ENCODE assay signal across 1 cellular context in the genomic region with DNA sequence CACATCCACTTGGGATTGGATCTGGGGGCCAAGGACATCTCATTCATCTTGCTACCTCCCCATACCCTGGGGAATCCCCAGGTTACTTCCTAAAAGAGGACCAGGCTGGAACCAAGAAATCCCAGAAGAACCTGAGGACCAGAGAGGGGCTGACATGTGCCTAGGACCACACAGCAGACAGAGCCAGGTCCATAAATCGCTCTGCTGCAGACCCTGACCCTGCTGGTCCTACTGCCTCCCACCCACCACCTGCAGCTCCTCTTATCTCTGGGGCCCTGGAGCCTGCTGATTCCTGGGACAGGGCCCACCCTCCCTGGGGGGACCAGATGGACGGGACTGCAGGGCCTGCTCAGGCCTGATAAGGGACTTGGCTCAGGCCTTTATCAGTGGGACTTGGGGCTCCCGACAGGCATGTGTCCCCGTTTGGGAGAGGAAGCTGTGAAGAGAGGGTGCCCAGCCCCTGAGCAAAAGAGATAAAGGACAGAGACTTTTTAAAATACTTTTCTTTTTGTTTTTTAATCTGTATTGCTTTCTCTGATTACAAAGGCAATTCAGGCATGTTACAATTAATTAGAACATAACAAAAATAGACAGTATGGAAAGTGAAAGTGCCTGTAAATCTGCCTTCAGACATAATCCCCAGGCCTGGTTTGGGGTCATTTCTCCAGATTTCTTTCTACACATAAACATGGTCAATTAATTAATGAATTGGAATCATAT.
A peak's percentile ranks its signal among the peaks of the same experiment; 100 is the strongest.
TF ChIP-seq lines count a peak whose summit lies in the region.

No MANE protein-coding gene starts in this region.

TF ChIP-seq in K562, 482 proteins besides CTCF, POLR2A, EP300 and RAD21 (continued from another document and continues in another):
- TF ChIP-seq, protein P1, sequence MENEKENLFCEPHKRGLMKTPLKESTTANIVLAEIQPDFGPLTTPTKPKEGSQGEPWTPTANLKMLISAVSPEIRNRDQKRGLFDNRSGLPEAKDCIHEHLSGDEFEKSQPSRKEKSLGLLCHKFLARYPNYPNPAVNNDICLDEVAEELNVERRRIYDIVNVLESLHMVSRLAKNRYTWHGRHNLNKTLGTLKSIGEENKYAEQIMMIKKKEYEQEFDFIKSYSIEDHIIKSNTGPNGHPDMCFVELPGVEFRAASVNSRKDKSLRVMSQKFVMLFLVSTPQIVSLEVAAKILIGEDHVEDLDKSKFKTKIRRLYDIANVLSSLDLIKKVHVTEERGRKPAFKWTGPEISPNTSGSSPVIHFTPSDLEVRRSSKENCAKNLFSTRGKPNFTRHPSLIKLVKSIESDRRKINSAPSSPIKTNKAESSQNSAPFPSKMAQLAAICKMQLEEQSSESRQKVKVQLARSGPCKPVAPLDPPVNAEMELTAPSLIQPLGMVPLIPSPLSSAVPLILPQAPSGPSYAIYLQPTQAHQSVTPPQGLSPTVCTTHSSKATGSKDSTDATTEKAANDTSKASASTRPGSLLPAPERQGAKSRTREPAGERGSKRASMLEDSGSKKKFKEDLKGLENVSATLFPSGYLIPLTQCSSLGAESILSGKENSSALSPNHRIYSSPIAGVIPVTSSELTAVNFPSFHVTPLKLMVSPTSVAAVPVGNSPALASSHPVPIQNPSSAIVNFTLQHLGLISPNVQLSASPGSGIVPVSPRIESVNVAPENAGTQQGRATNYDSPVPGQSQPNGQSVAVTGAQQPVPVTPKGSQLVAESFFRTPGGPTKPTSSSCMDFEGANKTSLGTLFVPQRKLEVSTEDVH (IDR thresholded peaks at IDR 0.05; ENCODE audit: low read depth, partially characterized antibody) = peak; percentile 62
- TF ChIP-seq GABPA (tag; conservative IDR thresholded peaks at IDR 0.05; ENCODE audit: low read depth) = peak; percentile 57
- TF ChIP-seq HDAC8 (tag; IDR thresholded peaks at IDR 0.05) = peak; percentile 78; the same call in 1 of the 2 replicates
- no peak; a peak in 1 of 4 replicates for TF ChIP-seq CSDE1 (IDR thresholded peaks at IDR 0.05)
- TF ChIP-seq SMAD2 (IDR thresholded peaks at IDR 0.05; ENCODE audit: low read depth, low read length) = no peak
- TF ChIP-seq ZNF121 (CRISPR knock-in tag; conservative IDR thresholded peaks at IDR 0.05) = no peak
- TF ChIP-seq FOSL1 (tag; conservative IDR thresholded peaks at IDR 0.05) = peak; percentile 82
- peak; percentile 94; the same call in 1 of the 2 replicates for TF ChIP-seq LCOR (CRISPR knock-in tag; IDR thresholded peaks at IDR 0.05)
- TF ChIP-seq CBX8 (IDR thresholded peaks at IDR 0.05; ENCODE audit: borderline replicate concordance, extremely low read depth, low read depth, low read length, poor library complexity, severe bottlenecking) = no peak
- TF ChIP-seq, protein P2, sequence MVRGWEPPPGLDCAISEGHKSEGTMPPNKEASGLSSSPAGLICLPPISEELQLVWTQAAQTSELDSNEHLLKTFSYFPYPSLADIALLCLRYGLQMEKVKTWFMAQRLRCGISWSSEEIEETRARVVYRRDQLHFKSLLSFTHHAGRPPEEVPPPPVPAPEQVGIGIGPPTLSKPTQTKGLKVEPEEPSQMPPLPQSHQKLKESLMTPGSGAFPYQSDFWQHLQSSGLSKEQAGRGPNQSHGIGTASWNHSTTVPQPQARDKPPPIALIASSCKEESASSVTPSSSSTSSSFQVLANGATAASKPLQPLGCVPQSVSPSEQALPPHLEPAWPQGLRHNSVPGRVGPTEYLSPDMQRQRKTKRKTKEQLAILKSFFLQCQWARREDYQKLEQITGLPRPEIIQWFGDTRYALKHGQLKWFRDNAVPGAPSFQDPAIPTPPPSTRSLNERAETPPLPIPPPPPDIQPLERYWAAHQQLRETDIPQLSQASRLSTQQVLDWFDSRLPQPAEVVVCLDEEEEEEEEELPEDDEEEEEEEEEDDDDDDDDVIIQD (CRISPR knock-in tag; IDR thresholded peaks at IDR 0.05) = peak; percentile 94; the same call in 1 of the 2 replicates
- TF ChIP-seq RBFOX2 (IDR thresholded peaks at IDR 0.05; ENCODE audit: low read depth, low read length) = peak; percentile 57
- peak; percentile 97 for TF ChIP-seq GATAD2A (IDR thresholded peaks at IDR 0.05)
- no peak for TF ChIP-seq IRF2 (CRISPR knock-in tag; IDR thresholded peaks at IDR 0.05)
- TF ChIP-seq, protein P3, sequence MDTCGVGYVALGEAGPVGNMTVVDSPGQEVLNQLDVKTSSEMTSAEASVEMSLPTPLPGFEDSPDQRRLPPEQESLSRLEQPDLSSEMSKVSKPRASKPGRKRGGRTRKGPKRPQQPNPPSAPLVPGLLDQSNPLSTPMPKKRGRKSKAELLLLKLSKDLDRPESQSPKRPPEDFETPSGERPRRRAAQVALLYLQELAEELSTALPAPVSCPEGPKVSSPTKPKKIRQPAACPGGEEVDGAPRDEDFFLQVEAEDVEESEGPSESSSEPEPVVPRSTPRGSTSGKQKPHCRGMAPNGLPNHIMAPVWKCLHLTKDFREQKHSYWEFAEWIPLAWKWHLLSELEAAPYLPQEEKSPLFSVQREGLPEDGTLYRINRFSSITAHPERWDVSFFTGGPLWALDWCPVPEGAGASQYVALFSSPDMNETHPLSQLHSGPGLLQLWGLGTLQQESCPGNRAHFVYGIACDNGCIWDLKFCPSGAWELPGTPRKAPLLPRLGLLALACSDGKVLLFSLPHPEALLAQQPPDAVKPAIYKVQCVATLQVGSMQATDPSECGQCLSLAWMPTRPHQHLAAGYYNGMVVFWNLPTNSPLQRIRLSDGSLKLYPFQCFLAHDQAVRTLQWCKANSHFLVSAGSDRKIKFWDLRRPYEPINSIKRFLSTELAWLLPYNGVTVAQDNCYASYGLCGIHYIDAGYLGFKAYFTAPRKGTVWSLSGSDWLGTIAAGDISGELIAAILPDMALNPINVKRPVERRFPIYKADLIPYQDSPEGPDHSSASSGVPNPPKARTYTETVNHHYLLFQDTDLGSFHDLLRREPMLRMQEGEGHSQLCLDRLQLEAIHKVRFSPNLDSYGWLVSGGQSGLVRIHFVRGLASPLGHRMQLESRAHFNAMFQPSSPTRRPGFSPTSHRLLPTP (IDR thresholded peaks at IDR 0.05; ENCODE audit: borderline replicate concordance, extremely low read depth, insufficient read length) = no peak
- TF ChIP-seq SIRT6 (IDR thresholded peaks at IDR 0.05; ENCODE audit: low read depth, low read length) = no peak
- TF ChIP-seq HDAC1 (IDR thresholded peaks at IDR 0.05) = peak; percentile 52 to 94; a peak in 3 of 4 replicates
- TF ChIP-seq TEAD2 (tag; IDR thresholded peaks at IDR 0.05) = peak; percentile 82
- TF ChIP-seq MTA2 (IDR thresholded peaks at IDR 0.05; ENCODE audit: low read depth) = peak; percentile 100
- TF ChIP-seq NR1H2 (CRISPR knock-in tag; IDR thresholded peaks at IDR 0.05) = 0 out of 2 replicates have a peak, but pooled peaks have one; percentile 52
- TF ChIP-seq, protein P4, sequence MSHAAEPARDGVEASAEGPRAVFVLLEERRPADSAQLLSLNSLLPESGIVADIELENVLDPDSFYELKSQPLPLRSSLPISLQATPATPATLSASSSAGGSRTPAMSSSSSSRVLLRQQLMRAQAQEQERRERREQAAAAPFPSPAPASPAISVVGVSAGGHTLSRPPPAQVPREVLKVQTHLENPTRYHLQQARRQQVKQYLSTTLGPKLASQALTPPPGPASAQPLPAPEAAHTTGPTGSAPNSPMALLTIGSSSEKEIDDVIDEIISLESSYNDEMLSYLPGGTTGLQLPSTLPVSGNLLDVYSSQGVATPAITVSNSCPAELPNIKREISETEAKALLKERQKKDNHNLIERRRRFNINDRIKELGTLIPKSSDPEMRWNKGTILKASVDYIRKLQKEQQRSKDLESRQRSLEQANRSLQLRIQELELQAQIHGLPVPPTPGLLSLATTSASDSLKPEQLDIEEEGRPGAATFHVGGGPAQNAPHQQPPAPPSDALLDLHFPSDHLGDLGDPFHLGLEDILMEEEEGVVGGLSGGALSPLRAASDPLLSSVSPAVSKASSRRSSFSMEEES (CRISPR knock-in tag; IDR thresholded peaks at IDR 0.05) = peak; percentile 43; the same call in 1 of the 2 replicates
- peak; percentile 91 for TF ChIP-seq MYC (IDR thresholded peaks at IDR 0.05; ENCODE audit: low read depth, low read length)
- no peak for TF ChIP-seq MYC (CRISPR knock-in tag; IDR thresholded peaks at IDR 0.05; ENCODE audit: borderline replicate concordance, low read depth)
- peak; percentile 83 for TF ChIP-seq SPI1 (IDR thresholded peaks at IDR 0.05; ENCODE audit: borderline replicate concordance, low read depth, low read length)
- TF ChIP-seq, protein P5, sequence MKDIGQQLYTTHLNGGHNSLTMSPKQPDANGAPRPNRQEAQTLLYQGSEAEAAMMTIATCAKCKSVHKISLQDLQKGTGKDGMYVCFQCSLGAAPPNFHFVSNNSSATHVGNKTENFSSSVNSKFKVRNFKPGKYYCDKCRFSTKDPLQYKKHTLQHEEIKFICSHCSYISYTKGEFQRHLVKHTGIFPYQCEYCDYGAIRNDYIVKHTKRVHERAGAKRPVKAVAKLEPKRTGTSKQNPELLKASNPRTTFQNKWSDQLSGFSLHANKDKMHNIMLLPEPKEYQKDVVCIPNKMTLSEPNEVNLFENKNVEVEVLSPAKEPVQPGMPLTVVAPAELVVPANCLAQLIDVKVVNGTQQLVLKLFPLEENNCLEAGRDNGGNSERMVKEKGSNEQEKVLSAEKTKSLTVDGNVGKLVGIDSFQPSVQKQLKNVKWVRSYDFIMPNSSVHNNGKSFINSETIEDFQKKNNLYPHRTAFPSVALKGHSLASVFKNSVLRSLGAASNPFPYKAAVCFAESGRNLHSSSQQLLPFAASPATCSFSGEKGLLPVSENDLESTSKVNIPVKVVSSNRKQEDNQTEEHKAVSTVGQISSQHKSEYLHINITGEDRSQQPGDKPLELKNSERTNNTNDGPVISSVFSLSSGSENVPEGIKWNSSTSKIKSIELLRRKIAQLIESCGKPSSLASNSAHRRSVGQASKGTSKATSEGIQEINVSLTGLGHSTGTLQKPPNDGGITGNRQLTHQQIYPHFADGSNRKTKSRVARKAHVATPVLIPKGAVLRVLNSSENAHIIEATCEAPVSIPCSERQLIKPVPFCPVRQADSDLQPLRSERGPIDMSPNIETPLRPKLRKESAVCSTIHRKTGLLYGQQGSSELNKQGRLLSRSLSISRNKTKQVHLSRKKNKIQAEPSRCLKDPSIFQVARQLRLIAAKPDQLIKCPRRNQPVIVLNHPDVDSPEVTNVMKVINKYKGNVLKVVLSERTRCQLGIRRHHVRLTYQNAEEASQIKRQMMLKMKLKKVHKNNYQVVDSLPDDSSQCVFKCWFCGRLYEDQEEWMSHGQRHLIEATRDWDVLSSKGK (CRISPR knock-in tag; IDR thresholded peaks at IDR 0.05) = no peak; the same call in 1 of the 2 replicates
- peak in 1 of 2 experiments; percentile 88; a peak in 2 of 4 replicates for TF ChIP-seq KDM4B (IDR thresholded peaks at IDR 0.05; ENCODE audit: borderline replicate concordance in 2 of 2, low read depth in 1 of 2)
- TF ChIP-seq, protein P6, sequence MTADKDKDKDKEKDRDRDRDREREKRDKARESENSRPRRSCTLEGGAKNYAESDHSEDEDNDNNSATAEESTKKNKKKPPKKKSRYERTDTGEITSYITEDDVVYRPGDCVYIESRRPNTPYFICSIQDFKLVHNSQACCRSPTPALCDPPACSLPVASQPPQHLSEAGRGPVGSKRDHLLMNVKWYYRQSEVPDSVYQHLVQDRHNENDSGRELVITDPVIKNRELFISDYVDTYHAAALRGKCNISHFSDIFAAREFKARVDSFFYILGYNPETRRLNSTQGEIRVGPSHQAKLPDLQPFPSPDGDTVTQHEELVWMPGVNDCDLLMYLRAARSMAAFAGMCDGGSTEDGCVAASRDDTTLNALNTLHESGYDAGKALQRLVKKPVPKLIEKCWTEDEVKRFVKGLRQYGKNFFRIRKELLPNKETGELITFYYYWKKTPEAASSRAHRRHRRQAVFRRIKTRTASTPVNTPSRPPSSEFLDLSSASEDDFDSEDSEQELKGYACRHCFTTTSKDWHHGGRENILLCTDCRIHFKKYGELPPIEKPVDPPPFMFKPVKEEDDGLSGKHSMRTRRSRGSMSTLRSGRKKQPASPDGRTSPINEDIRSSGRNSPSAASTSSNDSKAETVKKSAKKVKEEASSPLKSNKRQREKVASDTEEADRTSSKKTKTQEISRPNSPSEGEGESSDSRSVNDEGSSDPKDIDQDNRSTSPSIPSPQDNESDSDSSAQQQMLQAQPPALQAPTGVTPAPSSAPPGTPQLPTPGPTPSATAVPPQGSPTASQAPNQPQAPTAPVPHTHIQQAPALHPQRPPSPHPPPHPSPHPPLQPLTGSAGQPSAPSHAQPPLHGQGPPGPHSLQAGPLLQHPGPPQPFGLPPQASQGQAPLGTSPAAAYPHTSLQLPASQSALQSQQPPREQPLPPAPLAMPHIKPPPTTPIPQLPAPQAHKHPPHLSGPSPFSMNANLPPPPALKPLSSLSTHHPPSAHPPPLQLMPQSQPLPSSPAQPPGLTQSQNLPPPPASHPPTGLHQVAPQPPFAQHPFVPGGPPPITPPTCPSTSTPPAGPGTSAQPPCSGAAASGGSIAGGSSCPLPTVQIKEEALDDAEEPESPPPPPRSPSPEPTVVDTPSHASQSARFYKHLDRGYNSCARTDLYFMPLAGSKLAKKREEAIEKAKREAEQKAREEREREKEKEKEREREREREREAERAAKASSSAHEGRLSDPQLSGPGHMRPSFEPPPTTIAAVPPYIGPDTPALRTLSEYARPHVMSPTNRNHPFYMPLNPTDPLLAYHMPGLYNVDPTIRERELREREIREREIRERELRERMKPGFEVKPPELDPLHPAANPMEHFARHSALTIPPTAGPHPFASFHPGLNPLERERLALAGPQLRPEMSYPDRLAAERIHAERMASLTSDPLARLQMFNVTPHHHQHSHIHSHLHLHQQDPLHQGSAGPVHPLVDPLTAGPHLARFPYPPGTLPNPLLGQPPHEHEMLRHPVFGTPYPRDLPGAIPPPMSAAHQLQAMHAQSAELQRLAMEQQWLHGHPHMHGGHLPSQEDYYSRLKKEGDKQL (CRISPR knock-in tag; IDR thresholded peaks at IDR 0.05; ENCODE audit: borderline replicate concordance) = peak; percentile 94; the same call in 1 of the 2 replicates
- TF ChIP-seq, protein P7, sequence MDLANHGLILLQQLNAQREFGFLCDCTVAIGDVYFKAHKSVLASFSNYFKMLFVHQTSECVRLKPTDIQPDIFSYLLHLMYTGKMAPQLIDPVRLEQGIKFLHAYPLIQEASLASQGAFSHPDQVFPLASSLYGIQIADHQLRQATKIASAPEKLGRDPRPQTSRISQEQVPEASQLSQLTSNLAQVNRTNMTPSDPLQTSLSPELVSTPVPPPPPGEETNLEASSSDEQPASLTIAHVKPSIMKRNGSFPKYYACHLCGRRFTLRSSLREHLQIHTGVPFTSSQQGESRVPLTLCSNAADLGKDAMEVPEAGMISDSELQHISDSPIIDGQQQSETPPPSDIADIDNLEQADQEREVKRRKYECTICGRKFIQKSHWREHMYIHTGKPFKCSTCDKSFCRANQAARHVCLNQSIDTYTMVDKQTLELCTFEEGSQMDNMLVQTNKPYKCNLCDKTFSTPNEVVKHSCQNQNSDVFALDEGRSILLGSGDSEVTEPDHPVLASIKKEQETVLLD (IDR thresholded peaks at IDR 0.05) = peak; percentile 87; the same call in 1 of the 2 replicates
- TF ChIP-seq MCM3 (IDR thresholded peaks at IDR 0.05) = no peak
- TF ChIP-seq HLTF (IDR thresholded peaks at IDR 0.05) = peak; percentile 100
- TF ChIP-seq NCOA6 (IDR thresholded peaks at IDR 0.05) = peak; percentile 51; the same call in 1 of the 2 replicates
- TF ChIP-seq ZNF253 (CRISPR knock-in tag; conservative IDR thresholded peaks at IDR 0.05) = 0 out of 2 replicates have a peak, but pooled peaks have one; percentile 30
- no peak for TF ChIP-seq LARP7 (IDR thresholded peaks at IDR 0.05)
- no peak for TF ChIP-seq POLR2H (tag; IDR thresholded peaks at IDR 0.05; ENCODE audit: low read depth)
- TF ChIP-seq ZNF584 (CRISPR knock-in tag; IDR thresholded peaks at IDR 0.05; ENCODE audit: low read depth) = peak; percentile 99
